In genomic region chr18:8657873-8658521, GRCh38 we compare ENCODE assay signal across 12 cellular contexts. TPM values are rescaled to one million over a fixed set of nuclear protein-coding genes. Genes with fewer than 3 reads are reported as not detected.
DNase-seq lines count a peak whose midpoint lies in the region; ATAC-seq and TF ChIP-seq lines count a peak whose summit lies in the region.
"Had no signal": no experiment of that assay in that cellular context is flagged by ENCODE, and none has a peak within 500 bp of the region (broad histone marks: within the 10 kb centered on the region; RNA-seq: fewer than 3 reads in every experiment).

No MANE protein-coding gene starts in this region.

- no peak for TF ChIP-seq CTCF in choroid plexus epithelial cell (conservative IDR thresholded peaks at IDR 0.05; ENCODE audit: low read depth, low read length)

- DNase-seq in NCI-H2081 (lab: John Stamatoyannopoulos, UW) (peak; percentile 17 to 40), NCI-H2081 treated with DMSO at 0.1 percent for 48 hours (lab: John Stamatoyannopoulos, UW) (no peak), NCI-H524 (lab: John Stamatoyannopoulos, UW) (peak; percentile 66 to 83), choroid plexus epithelial cell (ENCODE audit: low read depth) (peak; percentile 57), renal cortical epithelial cell (ENCODE audit: low read depth) (peak; percentile 9), NCI-H510A (lab: John Stamatoyannopoulos, UW) (no peak)
- DNase-seq in effector CD8-positive, alpha-beta T cell (lab: John Stamatoyannopoulos, UW): no peak
- DNase-seq: ACHN; activated CD8-positive, alpha-beta memory T cell treated with anti-CD3 and anti-CD28 coated beads, Interleukin-2, amount 10 ng/mL, durations not matched to agents 7 days and 5 days; stimulated activated naive CD4-positive, alpha-beta T cell had no signal

- H3K4me3 ChIP-seq in choroid plexus epithelial cell (ENCODE audit: low read depth, low read length): no peak overlapping the region
- H3K4me3 ChIP-seq: HAP-1 had no signal

- ATAC-seq in GM18868 (IDR thresholded peaks at IDR 0.05; ENCODE audit: unreplicated experiment): no peak
- ATAC-seq: activated CD8-positive, alpha-beta memory T cell treated with anti-CD3 and anti-CD28 coated beads, Interleukin-2, amount 10 ng/mL, durations not matched to agents 7 days and 5 days had no signal

RNA-seq across cellular contexts. Expression of gene MTCL1, which starts 47.4 kb away (rescaled TPM):
- total RNA-seq in renal cortical epithelial cell: 35.6 and 107 TPM in 2 replicates

RNA-seq across cellular contexts. Expression of gene RAB12, which starts 48.8 kb away (rescaled TPM):
- total RNA-seq in renal cortical epithelial cell: 58.4 and 72.8 TPM in 2 replicates

Comparison
In these comparisons a context has a peak if more than half of its experiments do, and no peak if none do; other contexts are left out.
1. DNase-seq: peak in NCI-H2081 (2 of 2), NCI-H524 (2 of 2), choroid plexus epithelial cell (single experiment) and renal cortical epithelial cell (single experiment); none in NCI-H2081 treated with DMSO at 0.1 percent for 48 hours (single experiment), effector CD8-positive, alpha-beta T cell (single experiment) and NCI-H510A (single experiment).